1 cellular context compared by ENCODE assay signal in the genomic region with DNA sequence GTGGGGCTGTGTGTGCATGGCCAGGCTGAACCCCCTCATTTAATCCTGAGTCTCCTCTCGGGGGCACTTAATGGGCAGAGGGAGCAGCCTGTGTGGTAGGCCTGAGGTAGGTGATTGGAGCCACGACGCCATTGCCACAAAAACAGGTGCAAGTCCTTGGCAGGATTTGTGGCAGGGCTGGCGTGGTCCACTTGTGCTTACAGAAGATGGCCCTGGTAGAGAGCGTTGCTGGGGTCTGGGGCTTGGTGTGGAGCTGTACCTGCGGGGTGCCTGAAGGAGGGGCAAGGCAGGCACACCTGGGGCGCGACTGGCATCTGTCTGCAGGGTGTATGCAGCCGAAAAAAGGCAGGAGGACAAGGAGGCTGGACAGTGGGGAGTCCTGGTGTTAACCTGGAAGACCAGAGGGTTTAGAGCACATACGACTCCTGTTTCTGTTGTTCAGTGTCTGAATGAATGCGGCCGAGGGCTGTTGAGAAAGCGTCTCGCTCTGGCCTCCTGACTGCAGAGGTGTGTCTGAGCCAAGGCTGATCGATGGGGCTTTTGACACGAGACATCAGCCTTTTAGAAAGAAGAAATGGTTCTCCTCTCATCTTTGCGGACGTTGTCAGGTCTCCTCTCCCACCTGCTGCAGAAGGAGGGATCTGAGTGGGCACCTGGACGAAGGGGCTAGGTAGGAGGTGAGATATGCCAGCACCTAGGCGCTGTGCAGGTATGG.
TF ChIP-seq lines count a peak whose summit lies in the region.

No MANE protein-coding gene starts in this region.

TF ChIP-seq in HepG2, 621 proteins besides CTCF, POLR2A, EP300 and RAD21:
- TF ChIP-seq NPAS2 (CRISPR knock-in tag; IDR thresholded peaks at IDR 0.05; ENCODE audit: borderline replicate concordance) (no peak), MYC (CRISPR knock-in tag; IDR thresholded peaks at IDR 0.05; ENCODE audit: borderline replicate concordance) (no peak), POLR2AphosphoS5 (IDR thresholded peaks at IDR 0.05; ENCODE audit: low read depth, low read length) (no peak), POLR2AphosphoS2 (IDR thresholded peaks at IDR 0.05; ENCODE audit: low read depth, low read length) (no peak), SMARCE1 (IDR thresholded peaks at IDR 0.05; ENCODE audit: borderline replicate concordance) (no peak), HIVEP1 (CRISPR knock-in tag; IDR thresholded peaks at IDR 0.05) (no peak), BCL6 (CRISPR knock-in tag; IDR thresholded peaks at IDR 0.05) (no peak), HNF4A (CRISPR knock-in tag; IDR thresholded peaks at IDR 0.05) (no peak), PHF8 (CRISPR knock-in tag; IDR thresholded peaks at IDR 0.05) (no peak), ZFP90 (CRISPR knock-in tag; IDR thresholded peaks at IDR 0.05; ENCODE audit: borderline replicate concordance) (no peak), GTF2F1 (IDR thresholded peaks at IDR 0.05; ENCODE audit: low read length) (no peak), ZNF761 (CRISPR knock-in tag; conservative IDR thresholded peaks at IDR 0.05) (no peak), ZNF296 (CRISPR knock-in tag; conservative IDR thresholded peaks at IDR 0.05) (no peak), AGO2 (optimal IDR thresholded peaks at IDR 0.05; ENCODE audit: low read depth, low read length) (no peak), ZNF878 (CRISPR knock-in tag; IDR thresholded peaks at IDR 0.05) (no peak), ZNF577 (CRISPR knock-in tag; IDR thresholded peaks at IDR 0.05; ENCODE audit: borderline replicate concordance, low read depth) (no peak), ZNF839 (CRISPR knock-in tag; IDR thresholded peaks at IDR 0.05; ENCODE audit: borderline replicate concordance) (no peak)
- TF ChIP-seq, protein P1, sequence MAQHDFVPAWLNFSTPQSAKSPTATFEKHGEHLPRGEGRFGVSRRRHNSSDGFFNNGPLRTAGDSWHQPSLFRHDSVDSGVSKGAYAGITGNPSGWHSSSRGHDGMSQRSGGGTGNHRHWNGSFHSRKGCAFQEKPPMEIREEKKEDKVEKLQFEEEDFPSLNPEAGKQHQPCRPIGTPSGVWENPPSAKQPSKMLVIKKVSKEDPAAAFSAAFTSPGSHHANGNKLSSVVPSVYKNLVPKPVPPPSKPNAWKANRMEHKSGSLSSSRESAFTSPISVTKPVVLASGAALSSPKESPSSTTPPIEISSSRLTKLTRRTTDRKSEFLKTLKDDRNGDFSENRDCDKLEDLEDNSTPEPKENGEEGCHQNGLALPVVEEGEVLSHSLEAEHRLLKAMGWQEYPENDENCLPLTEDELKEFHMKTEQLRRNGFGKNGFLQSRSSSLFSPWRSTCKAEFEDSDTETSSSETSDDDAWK (CRISPR knock-in tag; IDR thresholded peaks at IDR 0.05), result no peak
- TF ChIP-seq, protein P2, sequence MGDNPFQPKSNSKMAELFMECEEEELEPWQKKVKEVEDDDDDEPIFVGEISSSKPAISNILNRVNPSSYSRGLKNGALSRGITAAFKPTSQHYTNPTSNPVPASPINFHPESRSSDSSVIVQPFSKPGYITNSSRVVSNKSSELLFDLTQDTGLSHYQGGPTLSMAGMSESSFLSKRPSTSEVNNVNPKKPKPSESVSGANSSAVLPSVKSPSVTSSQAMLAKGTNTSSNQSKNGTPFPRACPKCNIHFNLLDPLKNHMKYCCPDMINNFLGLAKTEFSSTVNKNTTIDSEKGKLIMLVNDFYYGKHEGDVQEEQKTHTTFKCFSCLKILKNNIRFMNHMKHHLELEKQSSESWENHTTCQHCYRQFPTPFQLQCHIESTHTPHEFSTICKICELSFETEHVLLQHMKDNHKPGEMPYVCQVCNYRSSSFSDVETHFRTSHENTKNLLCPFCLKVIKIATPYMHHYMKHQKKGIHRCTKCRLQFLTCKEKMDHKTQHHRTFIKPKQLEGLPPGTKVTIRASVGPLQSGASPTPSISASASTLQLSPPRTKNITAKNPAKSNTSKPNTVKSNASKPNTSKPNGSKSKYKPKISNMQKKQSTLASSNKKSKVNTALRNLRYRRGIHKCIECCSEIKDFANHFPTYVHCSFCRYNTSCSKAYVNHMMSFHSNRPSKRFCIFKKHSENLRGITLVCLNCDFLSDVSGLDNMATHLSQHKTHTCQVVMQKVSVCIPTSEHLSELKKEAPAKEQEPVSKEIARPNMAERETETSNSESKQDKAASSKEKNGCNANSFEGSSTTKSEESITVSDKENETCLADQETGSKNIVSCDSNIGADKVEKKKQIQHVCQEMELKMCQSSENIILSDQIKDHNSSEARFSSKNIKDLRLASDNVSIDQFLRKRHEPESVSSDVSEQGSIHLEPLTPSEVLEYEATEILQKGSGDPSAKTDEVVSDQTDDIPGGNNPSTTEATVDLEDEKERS (CRISPR knock-in tag; IDR thresholded peaks at IDR 0.05), result no peak
